In the genomic region with DNA sequence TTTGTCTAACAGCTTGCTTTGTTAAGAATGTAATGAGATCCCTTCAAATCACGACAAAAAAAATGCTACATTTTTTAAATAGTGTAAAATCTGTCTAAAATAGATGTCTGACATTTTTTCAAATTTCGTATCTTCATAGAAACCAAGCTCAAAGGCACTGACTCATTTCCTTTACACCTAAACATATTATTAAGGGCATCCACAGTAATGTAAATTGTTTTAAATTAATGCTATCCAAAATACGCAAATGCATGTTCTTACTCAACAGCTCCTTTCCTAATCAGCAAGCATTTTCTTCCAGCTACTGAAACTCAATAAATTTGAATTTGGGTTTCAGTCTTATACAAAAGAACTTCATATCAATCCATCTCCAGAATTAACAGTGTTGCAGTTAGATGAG, we compare ENCODE assay signal across 2 cellular contexts.
TF ChIP-seq lines count a peak whose summit lies in the region.

No MANE protein-coding gene starts in this region.

TF ChIP-seq in GM12878, 131 proteins besides CTCF, POLR2A, EP300 and RAD21:
- TF ChIP-seq JUNB (IDR thresholded peaks at IDR 0.05) = peak; percentile 35
- no peak for TF ChIP-seq MXI1 (IDR thresholded peaks at IDR 0.05; ENCODE audit: low read depth, low read length)
- peak; percentile 31; the same call in 1 of the 2 replicates for TF ChIP-seq MTA2 (IDR thresholded peaks at IDR 0.05; ENCODE audit: low read depth)

TF ChIP-seq in SK-N-SH, 30 proteins besides CTCF, POLR2A, EP300 and RAD21:
- TF ChIP-seq GATA2 (CRISPR knock-in tag; IDR thresholded peaks at IDR 0.05) = no peak
- no peak for TF ChIP-seq TAF1 (IDR thresholded peaks at IDR 0.05; ENCODE audit: borderline replicate concordance, low read depth, low read length)
